ENCODE assay signal across 15 cellular contexts in the genomic region with DNA sequence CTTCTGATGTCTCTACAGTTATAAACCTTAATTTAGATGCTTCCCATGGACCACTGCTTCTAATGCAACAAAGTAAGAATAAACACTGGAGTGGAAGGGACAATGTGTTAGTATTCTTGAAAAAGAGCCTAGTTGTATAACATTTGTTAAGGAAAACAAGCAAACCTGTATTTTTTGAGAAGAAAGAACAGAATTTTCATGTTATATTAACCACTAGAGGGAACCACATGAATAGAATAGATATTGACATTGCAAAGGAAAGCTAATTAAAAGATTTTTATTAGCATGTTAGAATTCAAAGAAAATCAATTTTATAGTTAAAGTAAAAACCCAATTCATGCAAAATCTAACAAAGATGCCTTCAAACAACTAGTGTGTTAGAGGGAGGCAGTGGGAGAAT.
DNase-seq lines count a peak whose midpoint lies in the region; ATAC-seq and TF ChIP-seq lines count a peak whose summit lies in the region.
"Had no signal": no experiment of that assay in that cellular context is flagged by ENCODE, and none has a peak within 500 bp of the region (broad histone marks: within the 10 kb centered on the region; RNA-seq: fewer than 3 reads in every experiment).

No MANE protein-coding gene starts in this region.

- H3K9ac ChIP-seq in OCI-LY1 (ENCODE audit: low read length): no peak overlapping the region

- no peaks in the 10 kb centered on the region for H3F3A ChIP-seq in OCI-LY1 (ENCODE audit: insufficient read depth, low read length)

- H3K9me2 ChIP-seq in OCI-LY1 (ENCODE audit: low read depth, low read length): no peaks in the 10 kb centered on the region

- H3K27me3 ChIP-seq in heart right ventricle (no peaks in the 10 kb centered on the region), OCI-LY1 (ENCODE audit: insufficient read depth, low read length) (no peaks in the 10 kb centered on the region)
- H3K27me3 ChIP-seq: upper lobe of right lung had no signal

- ATAC-seq in heart right ventricle (no peak), left ventricle myocardium superior (no peak), GM18870 (IDR thresholded peaks at IDR 0.05; ENCODE audit: unreplicated experiment) (no peak)
- ATAC-seq: psoas muscle, T-helper 17 cell, upper lobe of right lung had no signal

- H3K9me3 ChIP-seq in heart right ventricle: peaks cover 0 to 28% (median 0%) of the 10 kb centered on the region in 11 donors
- no peaks in the 10 kb centered on the region for H3K9me3 ChIP-seq in OCI-LY1 (ENCODE audit: low read length)
- H3K9me3 ChIP-seq: upper lobe of right lung had no signal

- H3K4me1 ChIP-seq in heart right ventricle (no peaks in the 10 kb centered on the region), OCI-LY1 (ENCODE audit: insufficient read depth, low read length, severe bottlenecking) (no peaks in the 10 kb centered on the region)
- H3K4me1 ChIP-seq: psoas muscle, upper lobe of right lung had no signal

- peak in 5 of 9 donors; percentile 13 to 49 (median 25) for TF ChIP-seq CTCF in heart right ventricle (IDR thresholded peaks at IDR 0.05)
- peak; percentile 38 for TF ChIP-seq CTCF in OCI-LY1 (IDR thresholded peaks at IDR 0.05; ENCODE audit: low read length)
- TF ChIP-seq CTCF in fibroblast of pulmonary artery (IDR thresholded peaks at IDR 0.05; ENCODE audit: low read length, missing control alignments): peak; percentile 7

- H3K36me3 ChIP-seq in heart right ventricle: no peaks in the 10 kb centered on the region
- H3K36me3 ChIP-seq in OCI-LY1 (ENCODE audit: insufficient read depth, low read length): no peaks in the 10 kb centered on the region
- H3K36me3 ChIP-seq: upper lobe of right lung had no signal

- no peak overlapping the region for H3K4me2 ChIP-seq in OCI-LY1 (ENCODE audit: low read length)

- H3K27ac ChIP-seq in heart right ventricle (no peak overlapping the region), OCI-LY1 (ENCODE audit: low read depth, low read length, poor library complexity, severe bottlenecking) (no peak overlapping the region)
- H3K27ac ChIP-seq: psoas muscle, upper lobe of right lung had no signal

- no peaks in the 10 kb centered on the region for H3K79me2 ChIP-seq in OCI-LY1 (ENCODE audit: insufficient read depth, low read length)

- DNase-seq in heart right ventricle (no peak), left ventricle myocardium superior (no peak), fibroblast of pulmonary artery (ENCODE audit: low read depth) (peak; percentile 7), superior temporal gyrus (ENCODE audit: extremely low spot score) (peak; percentile 55), retina (no peak), midbrain (lab: John Stamatoyannopoulos, UW) (no peak)
- DNase-seq: anterior cingulate cortex, C1 segment of cervical spinal cord, kidney, NCI-H774, psoas muscle, T-helper 17 cell, upper lobe of right lung had no signal

- H2AFZ ChIP-seq in OCI-LY1 (ENCODE audit: low read length): no peak overlapping the region

- H3K4me3 ChIP-seq in heart right ventricle (no peak overlapping the region), OCI-LY1 (ENCODE audit: low read depth, low read length, poor library complexity, severe bottlenecking) (no peak overlapping the region), fibroblast of pulmonary artery (replicated peaks; ENCODE audit: low read depth, low read length) (no peak overlapping the region)
- H3K4me3 ChIP-seq: psoas muscle, upper lobe of right lung had no signal

- intact Hi-C loops in heart right ventricle (cut with DNase I): loop anchor here in 2 of 10 donors (10.0 kb wide), 1 partner anchor 304 kb away; no protein-coding TSS in a partner anchor
- intact Hi-C loops in left ventricle myocardium superior (cut with micrococcal nuclease): no loop called here

- no peaks in the 10 kb centered on the region for H4K20me1 ChIP-seq in OCI-LY1 (ENCODE audit: insufficient read depth, low read length)

Comparison
In these comparisons a context has a peak if more than half of its experiments do, and no peak if none do; other contexts are left out.
1. DNase-seq: peak in fibroblast of pulmonary artery (single experiment) and superior temporal gyrus (single experiment); none in heart right ventricle (0 of 2), left ventricle myocardium superior (single experiment), retina (single experiment) and midbrain (single experiment).
2. Peak in every context shown above with its lines, with median percentiles within 50 percentile points of each other: CTCF ChIP-seq.